ENCODE assay signal across 40 cellular contexts in genomic region chr14:101544550-101544949, GRCh38. TPM values are rescaled to one million over a fixed set of nuclear protein-coding genes. Genes with fewer than 3 reads are reported as not detected.
"Had no signal": no experiment of that assay in that cellular context is flagged by ENCODE, and none has a peak within 500 bp of the region (broad histone marks: within the 10 kb centered on the region; RNA-seq: fewer than 3 reads in every experiment).

No MANE protein-coding gene starts in this region.

- ATAC-seq: activated naive CD4-positive, alpha-beta T cell treated with anti-CD3 and anti-CD28 coated beads, Interleukin-2, amount 50 U/mL, for 72 hours; activated naive CD8-positive, alpha-beta T cell treated with anti-CD3 and anti-CD28 coated beads, Interleukin-2, amount 50 U/mL, for 24 hours; activated T-cell treated with anti-CD3 and anti-CD28 coated beads, Interleukin-2, amount 50 U/mL, for 4 hours; activated T-cell treated with anti-CD3 and anti-CD28 coated beads, Interleukin-2, amount 50 U/mL, for 72 hours; activated T-helper 17 cell treated with anti-CD3 and anti-CD28 coated beads, Interleukin-2, amount 50 U/mL, for 72 hours; body of pancreas had no signal

- FAIRE-seq: astrocyte, bronchial epithelial cell had no signal

- H3K27ac Mint-ChIP-seq: activated naive CD4-positive, alpha-beta T cell treated with anti-CD3 and anti-CD28 coated beads for 36 hours; activated naive CD4-positive, alpha-beta T cell treated with anti-CD3 and anti-CD28 coated beads, Interleukin-2, amount 10 ng/mL, durations not matched to agents 7 days and 5 days; activated naive CD4-positive, alpha-beta T cell treated with anti-CD3 and anti-CD28 coated beads, Interleukin-2, amount 50 U/mL, for 72 hours; activated naive CD8-positive, alpha-beta T cell; activated naive CD8-positive, alpha-beta T cell treated with anti-CD3 and anti-CD28 coated beads for 36 hours; activated naive CD8-positive, alpha-beta T cell treated with anti-CD3 and anti-CD28 coated beads, Interleukin-2, amount 10 ng/mL, durations not matched to agents 7 days and 5 days; activated naive CD8-positive, alpha-beta T cell treated with anti-CD3 and anti-CD28 coated beads, Interleukin-2, amount 50 U/mL, for 24 hours; activated T-cell treated with anti-CD3 and anti-CD28 coated beads, Interleukin-2, amount 50 U/mL, for 24 hours; activated T-cell treated with anti-CD3 and anti-CD28 coated beads, Interleukin-2, amount 50 U/mL, for 72 hours; activated T-helper 1 cell treated with anti-CD3 and anti-CD28 coated beads, Interleukin-12 subunit alpha, Interleukin-12 subunit beta, Interleukin-2, Interleukin-4 antibody, amounts not matched to agents 30 ng/mL and 10 ng/mL and 1 ng/mL, durations not matched to agents 14 hours and 24 hours and 36 hours; activated T-helper 17 cell treated with anti-CD3 and anti-CD28 coated beads, Interleukin-2, amount 50 U/mL, for 72 hours; activated T-helper 2 cell treated with anti-CD3 and anti-CD28 coated beads, Interferon-gamma antibody, Interleukin-2, Interleukin-4, amounts not matched to agents 10 μg/mL and 5 μg/mL and 100 μg/mL, durations not matched to agents 14 hours and 24 hours and 36 hours; brain had no signal

- H3K36me3 ChIP-seq: adrenal gland, ascending aorta, brain microvascular endothelial cell, breast epithelium, cardiac muscle cell had no signal

- H3K4me1 Mint-ChIP-seq: activated naive CD4-positive, alpha-beta T cell treated with anti-CD3 and anti-CD28 coated beads, Interleukin-2, amount 10 ng/mL, durations not matched to agents 7 days and 5 days; activated naive CD8-positive, alpha-beta T cell treated with anti-CD3 and anti-CD28 coated beads for 36 hours; activated naive CD8-positive, alpha-beta T cell treated with anti-CD3 and anti-CD28 coated beads, Interleukin-2, amount 50 U/mL, for 24 hours; activated T-helper 17 cell treated with anti-CD3 and anti-CD28 coated beads, Interleukin-2, amount 50 U/mL, for 72 hours; central memory CD8-positive, alpha-beta T cell had no signal

- H3K27me3 Mint-ChIP-seq: activated T-cell treated with anti-CD3 and anti-CD28 coated beads, Interleukin-2, amount 50 U/mL, for 24 hours had no signal

- DNase-seq: activated effector memory CD4-positive, alpha-beta T cell treated with anti-CD3 and anti-CD28 coated beads, Interleukin-2, amount 50 U/mL, for 16 hours; activated effector memory CD4-positive, alpha-beta T cell treated with Interleukin-2 at 50 U/mL for 16 hours; activated gamma-delta T cell; activated gamma-delta T cell treated with Interleukin-2 at 50 U/mL for 16 hours; activated naive CD4-positive, alpha-beta T cell; activated naive CD4-positive, alpha-beta T cell treated with anti-CD3 and anti-CD28 coated beads for 36 hours; activated naive CD4-positive, alpha-beta T cell treated with anti-CD3 and anti-CD28 coated beads, Interleukin-2, amount 10 ng/mL, durations not matched to agents 7 days and 5 days; activated naive CD4-positive, alpha-beta T cell treated with Interleukin-2 at 50 U/mL for 16 hours; activated naive CD8-positive, alpha-beta T cell treated with anti-CD3 and anti-CD28 coated beads for 36 hours; activated naive CD8-positive, alpha-beta T cell treated with anti-CD3 and anti-CD28 coated beads, Interleukin-2, amount 10 ng/mL, durations not matched to agents 7 days and 5 days; activated naive CD8-positive, alpha-beta T cell treated with anti-CD3 and anti-CD28 coated beads, Interleukin-2, amount 50 U/mL, for 24 hours; activated T-cell treated with anti-CD3 and anti-CD28 coated beads for 4 hours; activated T-cell treated with anti-CD3 and anti-CD28 coated beads, Interleukin-2, amount 50 U/mL, for 1 hour; activated T-cell treated with anti-CD3 and anti-CD28 coated beads, Interleukin-2, amount 50 U/mL, for 24 hours; activated T-cell treated with anti-CD3 and anti-CD28 coated beads, Interleukin-2, amount 50 U/mL, for 4 hours; activated T-cell treated with anti-CD3 and anti-CD28 coated beads, Interleukin-2, amount 50 U/mL, for 48 hours; activated T-cell treated with anti-CD3 and anti-CD28 coated beads, Interleukin-2, amount 50 U/mL, for 72 hours; adrenal gland; amniotic stem cell; amygdala; aorta; body of pancreas; brain microvascular endothelial cell; caudate nucleus; central memory CD4-positive, alpha-beta T cell; cerebellar nuclear complex had no signal

- H3K4me3 ChIP-seq: adrenal gland, ascending aorta, body of pancreas, breast epithelium, cardiac muscle cell had no signal

- H3K9me3 ChIP-seq: adrenal gland, ascending aorta, body of pancreas had no signal

- H3K27me3 ChIP-seq: adrenal gland, ascending aorta, body of pancreas, brain microvascular endothelial cell, cardiac muscle cell had no signal

- H3K36me3 Mint-ChIP-seq: activated naive CD4-positive, alpha-beta T cell treated with anti-CD3 and anti-CD28 coated beads, Interleukin-2, amount 10 ng/mL, durations not matched to agents 7 days and 5 days; activated naive CD8-positive, alpha-beta T cell; activated naive CD8-positive, alpha-beta T cell treated with anti-CD3 and anti-CD28 coated beads for 36 hours; activated naive CD8-positive, alpha-beta T cell treated with anti-CD3 and anti-CD28 coated beads, Interleukin-2, amount 10 ng/mL, durations not matched to agents 7 days and 5 days; brain had no signal

- H3K9me3 Mint-ChIP-seq: activated naive CD8-positive, alpha-beta T cell treated with anti-CD3 and anti-CD28 coated beads, Interleukin-2, amount 10 ng/mL, durations not matched to agents 7 days and 5 days; activated T-helper 1 cell treated with anti-CD3 and anti-CD28 coated beads, Interleukin-12 subunit alpha, Interleukin-12 subunit beta, Interleukin-2, Interleukin-4 antibody, amounts not matched to agents 30 ng/mL and 10 ng/mL and 1 ng/mL, durations not matched to agents 14 hours and 24 hours and 36 hours; activated T-helper 17 cell treated with anti-CD3 and anti-CD28 coated beads, Interleukin-2, amount 50 U/mL, for 72 hours; activated T-helper 2 cell treated with anti-CD3 and anti-CD28 coated beads, Interferon-gamma antibody, Interleukin-2, Interleukin-4, amounts not matched to agents 10 μg/mL and 5 μg/mL and 100 μg/mL, durations not matched to agents 14 hours and 24 hours and 36 hours had no signal

- H3K4me1 ChIP-seq: adrenal gland, ascending aorta, body of pancreas, breast epithelium had no signal

- H3K4me3 Mint-ChIP-seq: activated naive CD4-positive, alpha-beta T cell treated with anti-CD3 and anti-CD28 coated beads for 36 hours; activated naive CD4-positive, alpha-beta T cell treated with anti-CD3 and anti-CD28 coated beads, Interleukin-2, amount 10 ng/mL, durations not matched to agents 7 days and 5 days; activated naive CD8-positive, alpha-beta T cell; activated naive CD8-positive, alpha-beta T cell treated with anti-CD3 and anti-CD28 coated beads for 36 hours; activated naive CD8-positive, alpha-beta T cell treated with anti-CD3 and anti-CD28 coated beads, Interleukin-2, amount 10 ng/mL, durations not matched to agents 7 days and 5 days; activated naive CD8-positive, alpha-beta T cell treated with anti-CD3 and anti-CD28 coated beads, Interleukin-2, amount 50 U/mL, for 24 hours; activated T-cell treated with anti-CD3 and anti-CD28 coated beads, Interleukin-2, amount 50 U/mL, for 24 hours; activated T-cell treated with anti-CD3 and anti-CD28 coated beads, Interleukin-2, amount 50 U/mL, for 4 hours; activated T-cell treated with anti-CD3 and anti-CD28 coated beads, Interleukin-2, amount 50 U/mL, for 72 hours; activated T-helper 1 cell treated with anti-CD3 and anti-CD28 coated beads, Interleukin-12 subunit alpha, Interleukin-12 subunit beta, Interleukin-2, Interleukin-4 antibody, amounts not matched to agents 30 ng/mL and 10 ng/mL and 1 ng/mL, durations not matched to agents 14 hours and 24 hours and 36 hours; activated T-helper 17 cell treated with anti-CD3 and anti-CD28 coated beads, Interleukin-2, amount 50 U/mL, for 72 hours; brain; central memory CD8-positive, alpha-beta T cell had no signal

- H3K27ac ChIP-seq: adrenal gland, ascending aorta, body of pancreas, brain microvascular endothelial cell, breast epithelium, cardiac muscle cell had no signal

RNA-seq across cellular contexts. Expression of gene DIO3, which starts 16.7 kb away (rescaled TPM):
- total RNA-seq: activated naive CD4-positive, alpha-beta T cell treated with anti-CD3 and anti-CD28 coated beads for 36 hours; activated naive CD4-positive, alpha-beta T cell treated with anti-CD3 and anti-CD28 coated beads, Interleukin-2, amount 50 U/mL, for 72 hours; activated naive CD8-positive, alpha-beta T cell treated with anti-CD3 and anti-CD28 coated beads for 36 hours; activated naive CD8-positive, alpha-beta T cell treated with anti-CD3 and anti-CD28 coated beads, Interleukin-2, amount 10 ng/mL, durations not matched to agents 7 days and 5 days; activated T-cell treated with anti-CD3 and anti-CD28 coated beads, Interleukin-2, amount 50 U/mL, for 4 hours; activated T-cell treated with anti-CD3 and anti-CD28 coated beads, Interleukin-2, amount 50 U/mL, for 72 hours; activated T-helper 1 cell treated with anti-CD3 and anti-CD28 coated beads, Interleukin-12 subunit alpha, Interleukin-12 subunit beta, Interleukin-2, Interleukin-4 antibody, amounts not matched to agents 30 ng/mL and 10 ng/mL and 1 ng/mL, durations not matched to agents 14 hours and 24 hours and 36 hours; activated T-helper 17 cell treated with anti-CD3 and anti-CD28 coated beads, Interleukin-2, amount 50 U/mL, for 72 hours; activated T-helper 2 cell treated with anti-CD3 and anti-CD28 coated beads, Interferon-gamma antibody, Interleukin-2, Interleukin-4, amounts not matched to agents 10 μg/mL and 5 μg/mL and 100 μg/mL, durations not matched to agents 14 hours and 24 hours and 36 hours; ascending aorta; bronchial epithelial cell; cardiac septum; chondrocyte had no signal
- polyA plus RNA-seq: cardiac muscle cell had no signal
